1 cellular context compared by ENCODE assay signal in the genomic region with DNA sequence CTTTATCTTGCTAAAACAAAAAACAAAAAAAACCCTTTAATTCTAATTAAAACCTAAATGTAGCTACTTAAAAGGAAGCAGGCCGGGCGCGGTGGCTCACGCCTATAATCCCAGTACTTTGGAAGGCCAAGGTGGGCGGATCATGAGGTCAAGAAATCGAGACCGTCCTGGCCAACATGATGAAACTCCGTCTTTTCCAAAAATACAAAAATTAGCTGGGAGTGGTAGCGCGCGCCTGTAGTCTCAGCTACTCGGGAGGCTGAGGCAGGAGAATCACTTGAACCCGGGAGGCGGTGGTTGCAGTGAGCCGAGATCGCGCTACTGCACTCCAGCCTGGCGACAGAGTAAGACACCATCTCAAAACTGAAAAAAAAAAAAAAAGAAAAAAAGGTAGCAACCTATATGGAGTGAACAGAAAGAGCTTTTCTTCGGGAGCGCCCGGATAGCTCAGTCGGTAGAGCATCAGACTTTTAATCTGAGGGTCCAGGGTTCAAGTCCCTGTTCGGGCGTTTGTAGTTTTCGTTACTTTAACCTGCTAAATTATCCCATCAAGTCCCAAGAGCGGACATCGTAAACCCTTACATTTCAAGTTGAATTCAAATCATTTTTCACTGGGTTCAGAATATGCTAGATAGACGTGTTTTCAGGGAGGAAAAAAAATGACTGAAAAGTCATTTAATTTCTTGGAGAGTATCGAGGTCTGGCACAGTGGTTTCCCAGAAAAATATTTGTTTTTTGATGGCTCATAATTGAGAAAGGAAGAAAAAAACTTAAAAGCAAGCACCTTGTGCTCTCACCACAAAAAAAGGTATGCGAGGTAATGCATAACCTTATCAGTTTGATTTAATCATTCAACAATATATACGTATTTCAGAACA.
TF ChIP-seq lines count a peak whose summit lies in the region.

No MANE protein-coding gene starts in this region.

TF ChIP-seq in neural cell, 6 proteins besides CTCF, POLR2A, EP300 and RAD21 (continued from another document):
- TF ChIP-seq, protein P1, sequence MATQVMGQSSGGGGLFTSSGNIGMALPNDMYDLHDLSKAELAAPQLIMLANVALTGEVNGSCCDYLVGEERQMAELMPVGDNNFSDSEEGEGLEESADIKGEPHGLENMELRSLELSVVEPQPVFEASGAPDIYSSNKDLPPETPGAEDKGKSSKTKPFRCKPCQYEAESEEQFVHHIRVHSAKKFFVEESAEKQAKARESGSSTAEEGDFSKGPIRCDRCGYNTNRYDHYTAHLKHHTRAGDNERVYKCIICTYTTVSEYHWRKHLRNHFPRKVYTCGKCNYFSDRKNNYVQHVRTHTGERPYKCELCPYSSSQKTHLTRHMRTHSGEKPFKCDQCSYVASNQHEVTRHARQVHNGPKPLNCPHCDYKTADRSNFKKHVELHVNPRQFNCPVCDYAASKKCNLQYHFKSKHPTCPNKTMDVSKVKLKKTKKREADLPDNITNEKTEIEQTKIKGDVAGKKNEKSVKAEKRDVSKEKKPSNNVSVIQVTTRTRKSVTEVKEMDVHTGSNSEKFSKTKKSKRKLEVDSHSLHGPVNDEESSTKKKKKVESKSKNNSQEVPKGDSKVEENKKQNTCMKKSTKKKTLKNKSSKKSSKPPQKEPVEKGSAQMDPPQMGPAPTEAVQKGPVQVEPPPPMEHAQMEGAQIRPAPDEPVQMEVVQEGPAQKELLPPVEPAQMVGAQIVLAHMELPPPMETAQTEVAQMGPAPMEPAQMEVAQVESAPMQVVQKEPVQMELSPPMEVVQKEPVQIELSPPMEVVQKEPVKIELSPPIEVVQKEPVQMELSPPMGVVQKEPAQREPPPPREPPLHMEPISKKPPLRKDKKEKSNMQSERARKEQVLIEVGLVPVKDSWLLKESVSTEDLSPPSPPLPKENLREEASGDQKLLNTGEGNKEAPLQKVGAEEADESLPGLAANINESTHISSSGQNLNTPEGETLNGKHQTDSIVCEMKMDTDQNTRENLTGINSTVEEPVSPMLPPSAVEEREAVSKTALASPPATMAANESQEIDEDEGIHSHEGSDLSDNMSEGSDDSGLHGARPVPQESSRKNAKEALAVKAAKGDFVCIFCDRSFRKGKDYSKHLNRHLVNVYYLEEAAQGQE (IDR thresholded peaks at IDR 0.05; ENCODE audit: borderline replicate concordance): no peak
- no peak for TF ChIP-seq SMC3 (conservative IDR thresholded peaks at IDR 0.05; ENCODE audit: poor library complexity)
